ENCODE assay signal across 8 cellular contexts in the genomic region with DNA sequence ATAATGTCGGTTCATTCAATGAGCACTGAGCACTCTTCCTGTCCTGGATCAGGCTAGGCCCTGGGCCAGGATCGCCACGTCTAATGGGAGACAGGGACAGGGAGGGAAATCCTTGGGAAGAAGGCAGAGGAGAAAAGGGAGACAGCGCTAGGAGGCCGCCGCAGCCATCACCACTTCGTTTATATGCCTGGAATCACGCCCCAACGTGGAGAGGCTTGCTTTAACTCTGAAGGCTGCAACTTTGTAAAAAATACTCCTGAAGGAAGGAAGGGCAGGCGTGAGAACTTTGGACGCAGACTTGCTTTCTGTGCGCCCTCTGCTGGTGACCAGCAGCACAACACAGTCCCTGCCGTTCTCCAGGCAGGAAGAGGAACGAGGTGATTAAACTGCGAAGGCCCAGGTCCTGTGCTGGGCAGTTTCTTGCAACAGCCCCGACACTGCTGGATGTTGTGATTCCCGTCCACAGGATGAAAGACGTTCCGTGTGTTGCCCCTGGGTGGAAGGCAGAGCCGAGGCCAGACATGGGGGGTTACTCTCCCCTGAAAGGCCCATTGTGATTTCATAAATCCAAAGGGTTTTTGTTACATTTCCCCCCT. TPM values are rescaled to one million over a fixed set of nuclear protein-coding genes. Genes with fewer than 3 reads are reported as not detected.
DNase-seq lines count a peak whose midpoint lies in the region; ATAC-seq and TF ChIP-seq lines count a peak whose summit lies in the region.

No MANE protein-coding gene starts in this region.

- H3K9me3 ChIP-seq in right atrium auricular region (no peaks in the 10 kb centered on the region), psoas muscle (no peaks in the 10 kb centered on the region)

- H3K4me1 ChIP-seq in right atrium auricular region (peaks cover 0 to 9% of the 10 kb centered on the region in 2 donors), psoas muscle (no peaks in the 10 kb centered on the region)

- WGBS in psoas muscle, 3 donors = 3 to 7% (median 5%) methylated on average over 20 of the region's 20 CpGs

- ATAC-seq in psoas muscle (peak; percentile 93 to 99 (median 96)), HG02885 (IDR thresholded peaks at IDR 0.05; ENCODE audit: poor library complexity, unreplicated experiment) (no peak)

- H3K27me3 ChIP-seq in right atrium auricular region (no peaks in the 10 kb centered on the region), psoas muscle (ENCODE audit: insufficient read depth in 3 of 3, low read length in 2 of 3) (no peaks in the 10 kb centered on the region)

- H3K27ac ChIP-seq in right atrium auricular region (peak overlapping the region; percentile 64 to 68), psoas muscle (no peak overlapping the region)

- TF ChIP-seq CTCF in GM10266 (IDR thresholded peaks at IDR 0.05; ENCODE audit: control insufficient read depth, insufficient read depth, low read depth, missing control alignments) (peak; percentile 98), right atrium auricular region (IDR thresholded peaks at IDR 0.05) (peak; percentile 93 to 96), psoas muscle (IDR thresholded peaks at IDR 0.05) (peak; percentile 97)

- H3K4me3 ChIP-seq in right atrium auricular region = peak overlapping the region in 1 of 2 donors; percentile 31
- peak overlapping the region; percentile 33 for H3K4me3 ChIP-seq in psoas muscle

- DNase-seq in GM10266 (ENCODE audit: extremely low spot score) (peak; percentile 90), NCI-H146 treated with DMSO at 0.1 percent for 48 hours (lab: John Stamatoyannopoulos, UW; ENCODE audit: unreplicated experiment) (peak; percentile 42), T-helper 2 cell (peak; percentile 55 to 81 (median 66)), anterior cingulate cortex (lab: John Stamatoyannopoulos, UW) (peak in 56 of 58 donors; percentile 34 to 87 (median 62)), right atrium auricular region (ENCODE audit: low spot score) (peak; percentile 94), psoas muscle (peak; percentile 87 to 91), ureter (ENCODE audit: low spot score) (peak; percentile 93)

- H3K36me3 ChIP-seq in right atrium auricular region (no peaks in the 10 kb centered on the region), psoas muscle (ENCODE audit: insufficient read depth in 1 of 2, low read depth in 1 of 2) (no peaks in the 10 kb centered on the region)

- intact Hi-C loops in psoas muscle (cut with DNase I) = loop anchor here (1.0 to 5.0 kb wide), 3 partner anchors 98 to 167 kb away; no protein-coding TSS in a partner anchor

RNA-seq across cellular contexts. Expression of gene RIBC2, which starts 22.1 kb away (rescaled TPM):
- total RNA-seq in right atrium auricular region (not detected), psoas muscle (not detected), ureter (2.1 TPM)
- under 1 TPM in 1 of 3 donors, not detected in 2; 0.04 TPM for polyA plus RNA-seq in psoas muscle

RNA-seq across cellular contexts. Expression of gene SMC1B, which starts 22.2 kb away (rescaled TPM):
- total RNA-seq in right atrium auricular region = not detected
- not detected for total RNA-seq in psoas muscle
- not detected for polyA plus RNA-seq in psoas muscle
- total RNA-seq in ureter = 0.21 TPM

Comparison
In these comparisons a context has a peak if more than half of its experiments do, and no peak if none do; other contexts are left out.
1. DNase-seq: peak in every context shown above with its lines; median percentile 94 in right atrium auricular region; 93 in ureter; 90 in GM10266; 89 in psoas muscle; 66 in T-helper 2 cell; 62 in anterior cingulate cortex; 42 in NCI-H146 treated with DMSO at 0.1 percent for 48 hours.